8 cellular contexts compared by ENCODE assay signal in genomic region chr17:17696871-17697633, GRCh38. TPM values are rescaled to one million over a fixed set of nuclear protein-coding genes. Genes with fewer than 3 reads are reported as not detected.
DNase-seq lines count a peak whose midpoint lies in the region; ATAC-seq and TF ChIP-seq lines count a peak whose summit lies in the region.

No MANE protein-coding gene starts in this region.

- no CpG with 5 or more reads among the region's 13 CpGs for WGBS in neuronal stem cell (ENCODE audit: extremely low coverage in 2 of 2, insufficient read length in 2 of 2, insufficient replicate concordance in 1 of 2), 2 donors

- H3K14ac ChIP-seq in neuronal stem cell (ENCODE audit: low read length): no peak overlapping the region

- peak; percentile 27 for ATAC-seq in esophagus mucosa
- ATAC-seq in HG02970 (IDR thresholded peaks at IDR 0.05; ENCODE audit: low FRiP score, unreplicated experiment): no peak
- no peak for ATAC-seq in HG03457 (IDR thresholded peaks at IDR 0.05; ENCODE audit: unreplicated experiment)
- no peak for ATAC-seq in HG02610 (IDR thresholded peaks at IDR 0.05; ENCODE audit: unreplicated experiment)
- ATAC-seq in GM21390 (IDR thresholded peaks at IDR 0.05; ENCODE audit: unreplicated experiment): no peak

- CTCF ChIA-PET in A673 (lab: Charles Lee): no interaction called here

- peaks cover 13% of the 10 kb centered on the region for H3K79me1 ChIP-seq in neuronal stem cell (ENCODE audit: low read depth, low read length)

- DNase-seq in A673 (ENCODE audit: low spot score) (no peak), MG63 (peak; percentile 62), neuronal stem cell (ENCODE audit: low spot score) (no peak)

- H3K4me2 ChIP-seq in neuronal stem cell (ENCODE audit: insufficient read depth, low read length, poor library complexity, severe bottlenecking): no peak overlapping the region

- no peak overlapping the region for H3K23ac ChIP-seq in neuronal stem cell (ENCODE audit: low read depth, low read length, poor library complexity)

- H3K9ac ChIP-seq in neuronal stem cell (ENCODE audit: low read depth, low read length, poor library complexity): no peak overlapping the region

- H4K91ac ChIP-seq in neuronal stem cell (ENCODE audit: low read depth, low read length, poor library complexity): no peak overlapping the region

- no peak overlapping the region for H2BK5ac ChIP-seq in neuronal stem cell (ENCODE audit: low read length)

- H3K36me3 ChIP-seq in A673 (ENCODE audit: insufficient read depth, low read length, poor library complexity, severe bottlenecking): no peaks in the 10 kb centered on the region
- no peaks in the 10 kb centered on the region for H3K36me3 ChIP-seq in MG63
- peaks cover 0 to 4% of the 10 kb centered on the region in 2 donors for H3K36me3 ChIP-seq in neuronal stem cell (replicated peaks in 1 of 2; ENCODE audit: control insufficient read depth in 2 of 2, insufficient read depth in 2 of 2, low read length in 2 of 2)

- BruUV-seq in A673 (replicated peaks; lab: Mats Ljungman, UMichigan): no TSS peak

- no peak overlapping the region for H2BK15ac ChIP-seq in neuronal stem cell (ENCODE audit: low read length)

- POLR2A ChIA-PET in A673 (lab: Charles Lee; ENCODE audit: low non-redundant PET): no interaction called here

- H3K18ac ChIP-seq in neuronal stem cell (ENCODE audit: low read length): no peak overlapping the region

- H2BK12ac ChIP-seq in neuronal stem cell (ENCODE audit: low read length): no peak overlapping the region

- H3K27me3 ChIP-seq in A673 (replicated peaks; ENCODE audit: insufficient read depth, low read depth, low read length, poor library complexity): no peaks in the 10 kb centered on the region
- no peaks in the 10 kb centered on the region for H3K27me3 ChIP-seq in MG63
- H3K27me3 ChIP-seq in neuronal stem cell (ENCODE audit: control insufficient read depth in 3 of 3, insufficient read depth in 3 of 3, low read depth in 1 of 3, low read length in 3 of 3): peaks cover 0 to 24% (median 0%) of the 10 kb centered on the region in 3 experiments

- H3K9me3 ChIP-seq in A673 (ENCODE audit: low read depth, low read length, poor library complexity, severe bottlenecking) (no peaks in the 10 kb centered on the region), MG63 (no peaks in the 10 kb centered on the region), neuronal stem cell (replicated peaks in 1 of 2; ENCODE audit: control insufficient read depth in 2 of 2, insufficient read depth in 1 of 2, low read depth in 1 of 2, low read length in 2 of 2) (no peaks in the 10 kb centered on the region)

- peak overlapping the region; percentile 15 for H2AK5ac ChIP-seq in neuronal stem cell (ENCODE audit: low read depth, low read length)

- H2BK120ac ChIP-seq in neuronal stem cell (ENCODE audit: low read depth, low read length): no peak overlapping the region

- H3K27ac ChIP-seq in A673 (ENCODE audit: low read depth, low read length, poor library complexity, severe bottlenecking) (peak overlapping the region; percentile 4), neuronal stem cell (replicated peaks; ENCODE audit: low read length) (no peak overlapping the region)

- no peak for TF ChIP-seq CTCF in A673 (conservative IDR thresholded peaks at IDR 0.05; ENCODE audit: low read depth, low read length)

- intact Hi-C loops in A673 (cut with micrococcal nuclease; ENCODE audit: unreplicated experiment): loop anchor here (5.0 kb wide), 1 partner anchor 95 kb away; no protein-coding TSS in a partner anchor

- H3K4me3 ChIP-seq in A673 (ENCODE audit: low read depth, low read length, poor library complexity, severe bottlenecking) (no peak overlapping the region), MG63 (no peak overlapping the region), neuronal stem cell (ENCODE audit: low read length in 2 of 2) (no peak overlapping the region)

- H3K4me1 ChIP-seq in A673 (ENCODE audit: insufficient read depth, low read length, poor library complexity, severe bottlenecking) (peaks cover 72% of the 10 kb centered on the region), neuronal stem cell (ENCODE audit: control insufficient read depth in 2 of 2, insufficient read depth in 1 of 2, low read depth in 1 of 2, low read length in 2 of 2) (peaks cover 57 to 59% of the 10 kb centered on the region in 2 donors)

- H3K4ac ChIP-seq in neuronal stem cell (ENCODE audit: low read length): no peak overlapping the region

- no peak overlapping the region for H4K8ac ChIP-seq in neuronal stem cell (ENCODE audit: low read depth, low read length)

- no peak overlapping the region for H2AFZ ChIP-seq in neuronal stem cell (ENCODE audit: low read length)

RNA-seq across cellular contexts. Expression of gene RAI1, which starts 15.8 kb away (rescaled TPM):
- 46.8 and 58.9 TPM in 2 replicates for total RNA-seq in A673 (2021)
- total RNA-seq in MG63 (2014; rRNA removed; shearing (Covaris generic); ENCODE audit: low replicate concordance): 2.9 and 7.1 TPM in 2 replicates
- 20.4 TPM for total RNA-seq in esophagus mucosa
- polyA plus RNA-seq in neuronal stem cell (2013, experiment 1 of 2): 15.1 TPM
- 16.0 TPM for polyA plus RNA-seq in neuronal stem cell (2013, experiment 2 of 2)
